In genomic region chr3:97949110-97949485, GRCh38 we compare ENCODE assay signal across 21 cellular contexts.
"Had no signal": no experiment of that assay in that cellular context is flagged by ENCODE, and none has a peak within 500 bp of the region (broad histone marks: within the 10 kb centered on the region; RNA-seq: fewer than 3 reads in every experiment).

No MANE protein-coding gene starts in this region.

- DNase-seq: activated CD4-positive, alpha-beta memory T cell treated with anti-CD3 and anti-CD28 coated beads, Interleukin-2, amount 10 ng/mL, durations not matched to agents 7 days and 5 days; activated CD4-positive, alpha-beta T cell treated with anti-CD3 and anti-CD28 coated beads for 4 hours; activated CD4-positive, CD25-positive, alpha-beta regulatory T cell; activated gamma-delta T cell; activated naive CD4-positive, alpha-beta T cell treated with anti-CD3 and anti-CD28 coated beads, Interleukin-2, amount 50 U/mL, for 16 hours; activated naive CD8-positive, alpha-beta T cell treated with anti-CD3 and anti-CD28 coated beads, Interleukin-2, amount 50 U/mL, for 24 hours; activated T-cell treated with anti-CD3 and anti-CD28 coated beads, Interleukin-2, amount 50 U/mL, for 72 hours; gastrocnemius medialis; head of caudate nucleus; islet precursor cell; left cardiac atrium; ovary; spleen; stimulated activated CD4-positive, alpha-beta T cell treated with anti-CD3 and anti-CD28 coated beads, Interleukin-4, amount 100 ng/mL, for 1 hour; stimulated activated naive CD4-positive, alpha-beta T cell; T1000; testis; upper lobe of left lung had no signal

- ATAC-seq: activated naive CD8-positive, alpha-beta T cell treated with anti-CD3 and anti-CD28 coated beads, Interleukin-2, amount 50 U/mL, for 24 hours; activated T-cell treated with anti-CD3 and anti-CD28 coated beads, Interleukin-2, amount 50 U/mL, for 72 hours; gastrocnemius medialis; left cardiac atrium had no signal

- H3K27me3 ChIP-seq: esophagus muscularis mucosa, gastrocnemius medialis, neutrophil, ovary, spleen, testis, upper lobe of left lung had no signal

- H3K27ac ChIP-seq: esophagus muscularis mucosa, gastrocnemius medialis, neutrophil, ovary, prostate gland, spleen, testis, upper lobe of left lung had no signal

- H3K36me3 ChIP-seq: neutrophil, ovary, prostate gland had no signal

- H3K4me1 ChIP-seq: esophagus muscularis mucosa, prostate gland, spleen, testis had no signal

- H3K9me3 ChIP-seq: esophagus muscularis mucosa, gastrocnemius medialis, neutrophil, ovary, prostate gland, spleen, testis, upper lobe of left lung had no signal

- H3K4me3 ChIP-seq: esophagus muscularis mucosa, gastrocnemius medialis, ovary, prostate gland, spleen, testis, upper lobe of left lung had no signal
